24 cellular contexts compared by ENCODE assay signal in the genomic region with DNA sequence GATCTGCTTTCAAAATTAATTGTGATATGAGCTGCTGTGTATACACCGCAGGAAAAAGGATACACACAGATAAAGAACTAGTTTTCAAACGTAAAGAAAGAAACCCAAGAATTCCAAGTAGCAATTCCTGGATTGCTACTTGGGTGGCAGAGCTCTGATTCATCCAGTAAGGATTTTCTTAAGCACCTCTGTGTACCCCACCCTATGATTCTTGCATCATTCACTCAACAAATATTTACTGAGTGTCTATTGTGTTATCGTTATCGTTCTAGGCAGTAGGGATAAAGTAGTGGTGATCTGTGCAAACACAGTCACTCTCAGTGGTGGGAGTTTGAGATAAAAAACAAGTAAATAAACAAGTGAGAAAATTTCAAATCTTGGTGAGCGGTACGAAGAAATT. TPM values are rescaled to one million over a fixed set of nuclear protein-coding genes. Genes with fewer than 3 reads are reported as not detected.
DNase-seq lines count a peak whose midpoint lies in the region; ATAC-seq and TF ChIP-seq lines count a peak whose summit lies in the region.
"Had no signal": no experiment of that assay in that cellular context is flagged by ENCODE, and none has a peak within 500 bp of the region (broad histone marks: within the 10 kb centered on the region; RNA-seq: fewer than 3 reads in every experiment).

No MANE protein-coding gene starts in this region.

- ATAC-seq in HG02884 (IDR thresholded peaks at IDR 0.05; ENCODE audit: unreplicated experiment) = no peak
- ATAC-seq: effector memory CD8-positive, alpha-beta T cell; heart right ventricle; naive thymus-derived CD8-positive, alpha-beta T cell; pancreas had no signal

- H3K27ac ChIP-seq in mesodermal cell (ENCODE audit: low read depth, low read length, severe bottlenecking) = peak overlapping the region; percentile 61
- H3K27ac ChIP-seq: heart right ventricle, pancreas, Peyer's patch, SK-N-MC, transverse colon had no signal

- H3K4me3 ChIP-seq in epithelial cell of proximal tubule (ENCODE audit: low read depth, low read length) = no peak overlapping the region
- no peak overlapping the region for H3K4me3 ChIP-seq in mesodermal cell (ENCODE audit: extremely low read depth, insufficient read depth, low read length, poor library complexity, severe bottlenecking)
- H3K4me3 ChIP-seq: heart right ventricle, pancreas, Peyer's patch, SK-N-MC, transverse colon had no signal

- no peaks in the 10 kb centered on the region for H3K9me3 ChIP-seq in mesodermal cell (ENCODE audit: control insufficient read depth, low read length)
- H3K9me3 ChIP-seq: heart right ventricle, pancreas, Peyer's patch, transverse colon had no signal

- H3K36me3 ChIP-seq in mesodermal cell (ENCODE audit: control insufficient read depth, insufficient read depth, low read length) = no peaks in the 10 kb centered on the region
- H3K36me3 ChIP-seq: heart right ventricle, pancreas, Peyer's patch, transverse colon had no signal

- H3K4me1 ChIP-seq in mesodermal cell (ENCODE audit: control insufficient read depth, insufficient read depth, low read length, poor library complexity, severe bottlenecking) = peaks cover 25% of the 10 kb centered on the region
- H3K4me1 ChIP-seq: pancreas had no signal

- 69 to 85% methylated on average over 4 to 5 of the region's 6 CpGs for WGBS in mesodermal cell (ENCODE audit: insufficient coverage in 2 of 2), 2 experiments

- DNase-seq in Daoy (ENCODE audit: low read depth) (peak; percentile 48), NCI-H748 (lab: John Stamatoyannopoulos, UW; ENCODE audit: unreplicated experiment) (peak; percentile 56), epithelial cell of proximal tubule (ENCODE audit: low read depth) (peak; percentile 16), SKM-1 treated with dmso at 0.1 percent for 144 hours (lab: John Stamatoyannopoulos, UW; ENCODE audit: unreplicated experiment) (no peak)
- no peak for DNase-seq in activated naive CD4-positive, alpha-beta T cell (lab: John Stamatoyannopoulos, UW)
- DNase-seq in activated naive CD4-positive, alpha-beta T cell treated with anti-CD3 and anti-CD28 coated beads, Interleukin-2, amount 50 U/mL, for 16 hours = no peak
- DNase-seq: activated CD4-positive, alpha-beta T cell treated with anti-CD3 and anti-CD28 coated beads for 1 hour; AML-193; cerebellar nuclear complex; effector memory CD8-positive, alpha-beta T cell; heart right ventricle; immature natural killer cell; naive thymus-derived CD8-positive, alpha-beta T cell; NCI-H1436; pancreas; Peyer's patch; stimulated activated CD4-positive, alpha-beta T cell treated with anti-CD3 and anti-CD28 coated beads, Interleukin-2, amount 100 ng/mL, for 24 hours; T-helper 9 cell; transverse colon had no signal

- TF ChIP-seq CTCF in epithelial cell of proximal tubule (conservative IDR thresholded peaks at IDR 0.05; ENCODE audit: low read depth, low read length) = no peak

RNA-seq across cellular contexts. Expression of a gene that starts 4.9 kb away (rescaled TPM):
- 1.3 and 2.5 TPM in 2 replicates for total RNA-seq in Daoy (2014; rRNA removed; shearing (Covaris generic))
- 0.29 and 0.92 TPM in 2 replicates for total RNA-seq in epithelial cell of proximal tubule
- 4.2 TPM for polyA plus RNA-seq in mesodermal cell (2013, experiment 1 of 2)
- 2.9 TPM for polyA plus RNA-seq in mesodermal cell (2013, experiment 2 of 2)
- total RNA-seq: activated T-helper 2 cell treated with anti-CD3 and anti-CD28 coated beads, Interferon-gamma antibody, Interleukin-2, Interleukin-4, amounts not matched to agents 10 μg/mL and 5 μg/mL and 100 μg/mL, durations not matched to agents 14 hours and 24 hours and 36 hours; G401; naive thymus-derived CD8-positive, alpha-beta T cell had no signal
- polyA plus RNA-seq: immature natural killer cell; naive thymus-derived CD8-positive, alpha-beta T cell had no signal

Comparison
In these comparisons a context has a peak if more than half of its experiments do, and no peak if none do; other contexts are left out.
1. DNase-seq: peak in Daoy (single experiment), NCI-H748 (single experiment) and epithelial cell of proximal tubule (single experiment); none in activated naive CD4-positive, alpha-beta T cell (0 of 4), SKM-1 treated with dmso at 0.1 percent for 144 hours (single experiment) and activated naive CD4-positive, alpha-beta T cell treated with anti-CD3 and anti-CD28 coated beads, Interleukin-2, amount 50 U/mL, for 16 hours (single experiment).